35 cellular contexts compared by ENCODE assay signal in the genomic region with DNA sequence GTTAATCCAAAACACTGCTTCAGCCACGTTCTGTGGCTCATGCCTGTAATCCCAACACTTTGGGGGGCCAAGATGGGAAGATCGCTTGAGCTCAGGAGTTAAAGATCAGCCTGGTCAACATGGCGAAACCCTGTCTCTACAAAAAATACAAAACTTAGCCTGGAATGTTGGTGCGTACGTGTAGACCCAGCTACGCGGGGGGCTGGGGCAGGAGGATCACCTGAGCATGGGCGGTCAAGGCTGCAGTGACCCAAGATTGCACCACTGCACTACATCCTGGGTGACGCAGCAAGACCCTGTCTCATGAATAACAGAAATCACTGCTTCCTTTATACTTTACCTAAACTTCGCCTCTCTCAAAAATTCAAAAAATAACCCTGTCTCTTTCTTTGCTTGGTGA.
A peak's percentile ranks its signal among the peaks of the same experiment; 100 is the strongest.
DNase-seq lines count a peak whose midpoint lies in the region; ATAC-seq, FAIRE-seq and TF ChIP-seq lines count a peak whose summit lies in the region.
"Had no signal": no experiment of that assay in that cellular context is flagged by ENCODE, and none has a peak within 500 bp of the region (broad histone marks: within the 10 kb centered on the region; RNA-seq: fewer than 3 reads in every experiment).

No MANE protein-coding gene starts in this region.

- 17% methylated on average over 10 of the region's 10 CpGs for WGBS in HepG2 (ENCODE audit: low lambda C conversion rate)
- WGBS in right lobe of liver (ENCODE audit: insufficient coverage, low coverage, low lambda C conversion rate, missing lambda C conversion rate) = 62% methylated on average over 4 of the region's 10 CpGs
- WGBS in endodermal cell (ENCODE audit: insufficient coverage in 1 of 2, insufficient read length in 1 of 2), 2 experiments = 80 to 84% methylated on average over 9 to 10 of the region's 10 CpGs

- no peak for TF ChIP-seq RAD21 in HepG2 (CRISPR knock-in tag; IDR thresholded peaks at IDR 0.05)

- TF ChIP-seq CTCF in HepG2 (CRISPR knock-in tag; IDR thresholded peaks at IDR 0.05) (no peak), right lobe of liver (IDR thresholded peaks at IDR 0.05) (no peak), GM23338 (conservative IDR thresholded peaks at IDR 0.05; ENCODE audit: low read depth in 2 of 2) (no peak), endodermal cell (conservative IDR thresholded peaks at IDR 0.05) (no peak), osteoblast (IDR thresholded peaks at IDR 0.05; ENCODE audit: extremely low read depth, low read depth, low read length) (no peak)

- in situ Hi-C loops in HepG2 (cut with HindIII; ENCODE audit: extremely low pct_ligation_motif_present, low pct_unique_long_range_greater_than_20kb) = no loop called here

- peak; percentile 9 for DNase-seq in HepG2 (ENCODE audit: low spot score)
- DNase-seq in right lobe of liver = no peak
- DNase-seq in GM23338 (ENCODE audit: low spot score) = no peak
- peak; percentile 51 for DNase-seq in endodermal cell
- no peak for DNase-seq in osteoblast (ENCODE audit: insufficient read length, low spot score, missing footprints)
- DNase-seq: 8988T; ACHN; AML-193; BE2C; C1 segment of cervical spinal cord; Caco-2; Calu3; CD4-positive, alpha-beta memory T cell; CD4-positive, alpha-beta T cell; CD4-positive, CD25-positive, alpha-beta regulatory T cell; CD8-positive, alpha-beta memory T cell; CD8-positive, alpha-beta T cell; COR-L47; DMS 273 treated with DMSO at 0.1 percent for 48 hours; DMS153; DMS53; DMS79; DMS79 treated with DMSO at 0.1 percent for 48 hours; DND-41; EL had no signal

- no peak overlapping the region for H2AFZ ChIP-seq in HepG2 (ENCODE audit: low read length)
- H2AFZ ChIP-seq in GM23338 = peak overlapping the region; percentile 67; the same call in 1 of the 2 replicates
- H2AFZ ChIP-seq in osteoblast (ENCODE audit: low read length) = no peak overlapping the region

- H3K36me3 ChIP-seq in HepG2 (replicated peaks in 1 of 2; ENCODE audit: control insufficient read depth in 1 of 2, insufficient read depth in 2 of 2, low read length in 2 of 2) (no peaks in the 10 kb centered on the region), right lobe of liver (no peaks in the 10 kb centered on the region), GM23338 (ENCODE audit: insufficient read depth) (no peaks in the 10 kb centered on the region), endodermal cell (ENCODE audit: control insufficient read depth, insufficient read depth, low read length) (no peaks in the 10 kb centered on the region), osteoblast (ENCODE audit: insufficient read depth, low read length) (no peaks in the 10 kb centered on the region)
- H3K36me3 ChIP-seq: BE2C; BLaER1; BLaER1 treated with 17β-estradiol and CSF1 and Interleukin-3, amounts not matched to agents 10 nM and 100 nM had no signal

- H3K4me3 ChIP-seq in HepG2 (replicated peaks in 1 of 3; ENCODE audit: insufficient read depth in 1 of 3, low read depth in 2 of 3, low read length in 3 of 3) (no peak overlapping the region), right lobe of liver (no peak overlapping the region), GM23338 (no peak overlapping the region), endodermal cell (ENCODE audit: low read length) (no peak overlapping the region), osteoblast (ENCODE audit: insufficient read depth, low read length) (no peak overlapping the region)
- H3K4me3 ChIP-seq: A549; BLaER1; BLaER1 treated with 17β-estradiol and CSF1 and Interleukin-3, amounts not matched to agents 10 nM and 100 nM had no signal

- H3K4me1 Mint-ChIP-seq in GM23338 = no peaks in the 10 kb centered on the region
- peaks cover 2% of the 10 kb centered on the region for H3K4me1 Mint-ChIP-seq in endodermal cell
- H3K4me1 Mint-ChIP-seq: B cell; CD14-positive monocyte; CD4-positive, alpha-beta memory T cell; CD4-positive, CD25-positive, alpha-beta regulatory T cell; CD8-positive, alpha-beta memory T cell had no signal

- H3K9me3 ChIP-seq in HepG2 (ENCODE audit: low read length) (no peaks in the 10 kb centered on the region), right lobe of liver (no peaks in the 10 kb centered on the region), endodermal cell (ENCODE audit: control insufficient read depth, low read length) (peaks cover 10% of the 10 kb centered on the region), osteoblast (ENCODE audit: low read depth, low read length) (no peaks in the 10 kb centered on the region)
- H3K9me3 ChIP-seq: A549; BE2C; BLaER1; BLaER1 treated with 17β-estradiol and CSF1 and Interleukin-3, amounts not matched to agents 10 nM and 100 nM; Caco-2 had no signal

- H3K4me2 ChIP-seq in HepG2 (ENCODE audit: low read depth, low read length) = no peak overlapping the region
- no peak overlapping the region for H3K4me2 ChIP-seq in GM23338
- H3K4me2 ChIP-seq in osteoblast (ENCODE audit: insufficient read depth, low read length) = no peak overlapping the region
- H3K4me2 ChIP-seq: A549; BLaER1; BLaER1 treated with 17β-estradiol and CSF1 and Interleukin-3, amounts not matched to agents 10 nM and 100 nM had no signal

- H4K20me1 ChIP-seq in HepG2 (ENCODE audit: insufficient read depth, low read length) = no peaks in the 10 kb centered on the region
- no peaks in the 10 kb centered on the region for H4K20me1 ChIP-seq in GM23338 (replicated peaks; ENCODE audit: insufficient read depth)
- H4K20me1 ChIP-seq in osteoblast (ENCODE audit: insufficient read depth, low read length) = no peaks in the 10 kb centered on the region
- H4K20me1 ChIP-seq: BLaER1; BLaER1 treated with 17β-estradiol and CSF1 and Interleukin-3, amounts not matched to agents 10 nM and 100 nM had no signal

- no peak for FAIRE-seq in HepG2 (lab: Jason Lieb, UNC)
- FAIRE-seq: A204.1, A549, D721Med had no signal

- H3F3A ChIP-seq in GM23338 (replicated peaks; ENCODE audit: low read depth) = no peaks in the 10 kb centered on the region

- H3K9me3 Mint-ChIP-seq in GM23338 (peaks cover 6% of the 10 kb centered on the region; the same call in 2 of the 3 replicates), endodermal cell (peaks cover 27% of the 10 kb centered on the region)

- H3K9ac ChIP-seq in HepG2 (ENCODE audit: insufficient read depth, low read depth, low read length) = no peak overlapping the region
- no peak overlapping the region for H3K9ac ChIP-seq in endodermal cell (ENCODE audit: extremely low read depth, low read length, poor library complexity, severe bottlenecking)
- H3K9ac ChIP-seq: BLaER1; BLaER1 treated with 17β-estradiol and CSF1 and Interleukin-3, amounts not matched to agents 10 nM and 100 nM had no signal

- CTCF ChIA-PET in HepG2 (lab: Yijun Ruan, JAX; ENCODE audit: low intra/inter-chr PET ratio, low total read pairs) = no interaction called here

- no TSS peak for BruUV-seq in HepG2 (replicated peaks; lab: Mats Ljungman, UMichigan)

- H3K27ac ChIP-seq in HepG2 (ENCODE audit: extremely low read length, insufficient read depth, low read length) (no peak overlapping the region), right lobe of liver (no peak overlapping the region), GM23338 (ENCODE audit: low read depth) (no peak overlapping the region), endodermal cell (ENCODE audit: low read depth, low read length) (no peak overlapping the region), osteoblast (ENCODE audit: low read depth, low read length) (no peak overlapping the region)
- H3K27ac ChIP-seq: 22Rv1; A549; BLaER1; BLaER1 treated with 17β-estradiol and CSF1 and Interleukin-3, amounts not matched to agents 10 nM and 100 nM; C4-2B had no signal

- no peak overlapping the region for H3K4me3 Mint-ChIP-seq in GM23338
- no peak overlapping the region for H3K4me3 Mint-ChIP-seq in endodermal cell
- H3K4me3 Mint-ChIP-seq: B cell; CD14-positive monocyte; CD4-positive, alpha-beta memory T cell; CD4-positive, alpha-beta T cell; CD4-positive, CD25-positive, alpha-beta regulatory T cell; CD8-positive, alpha-beta memory T cell; CD8-positive, alpha-beta T cell had no signal

- H3K27me3 Mint-ChIP-seq in GM23338 (ENCODE audit: insufficient read depth, low read depth, poor library complexity) (peaks cover 1% of the 10 kb centered on the region), endodermal cell (ENCODE audit: insufficient read depth) (peaks cover 1% of the 10 kb centered on the region)
- H3K27me3 Mint-ChIP-seq: B cell; CD4-positive, alpha-beta memory T cell; CD4-positive, alpha-beta T cell; CD4-positive, CD25-positive, alpha-beta regulatory T cell; CD8-positive, alpha-beta memory T cell had no signal

- TF ChIP-seq EP300 in HepG2 (IDR thresholded peaks at IDR 0.05; ENCODE audit: low read depth in 2 of 2, low read length in 2 of 2) = no peak
- TF ChIP-seq EP300 in HepG2 (CRISPR knock-in tag; IDR thresholded peaks at IDR 0.05; ENCODE audit: borderline replicate concordance) = no peak

- H3K4me1 ChIP-seq in HepG2 (ENCODE audit: insufficient read depth, low read length) (no peaks in the 10 kb centered on the region), right lobe of liver (no peaks in the 10 kb centered on the region), GM23338 (ENCODE audit: insufficient read depth) (no peaks in the 10 kb centered on the region), endodermal cell (ENCODE audit: control insufficient read depth, insufficient read depth, low read length) (no peaks in the 10 kb centered on the region), osteoblast (ENCODE audit: insufficient read depth, low read length) (no peaks in the 10 kb centered on the region)
- H3K4me1 ChIP-seq: A549; BE2C; BLaER1; BLaER1 treated with 17β-estradiol and CSF1 and Interleukin-3, amounts not matched to agents 10 nM and 100 nM; Caco-2 had no signal

- H3K27me3 ChIP-seq in HepG2 (ENCODE audit: control insufficient read depth in 1 of 2, insufficient read depth in 2 of 2, low read length in 2 of 2) = no peaks in the 10 kb centered on the region
- no peaks in the 10 kb centered on the region for H3K27me3 ChIP-seq in right lobe of liver
- no peaks in the 10 kb centered on the region for H3K27me3 ChIP-seq in GM23338 (ENCODE audit: insufficient read depth)
- H3K27me3 ChIP-seq in endodermal cell (ENCODE audit: control insufficient read depth, insufficient read depth, low read length, poor library complexity, severe bottlenecking) = no peaks in the 10 kb centered on the region
- H3K27me3 ChIP-seq in osteoblast (ENCODE audit: insufficient read depth, low read length) = no peaks in the 10 kb centered on the region
- H3K27me3 ChIP-seq: BE2C; BLaER1; BLaER1 treated with 17β-estradiol and CSF1 and Interleukin-3, amounts not matched to agents 10 nM and 100 nM had no signal

- no peaks in the 10 kb centered on the region for H3K9me2 ChIP-seq in GM23338 (ENCODE audit: insufficient read depth)

- no peaks in the 10 kb centered on the region for H3K79me2 ChIP-seq in HepG2 (ENCODE audit: insufficient read depth, low read length)
- H3K79me2 ChIP-seq in GM23338 (replicated peaks; ENCODE audit: insufficient read depth) = no peaks in the 10 kb centered on the region
- no peaks in the 10 kb centered on the region for H3K79me2 ChIP-seq in osteoblast (ENCODE audit: insufficient read depth, low read length)

- POLR2A ChIA-PET in HepG2 (lab: Yijun Ruan, JAX) = no interaction called here

- H3K27ac Mint-ChIP-seq in GM23338 = no peak overlapping the region; the same call in 1 of the 2 replicates
- peak overlapping the region; percentile 41 for H3K27ac Mint-ChIP-seq in endodermal cell
- H3K27ac Mint-ChIP-seq: B cell; CD4-positive, alpha-beta memory T cell; CD4-positive, alpha-beta T cell; CD8-positive, alpha-beta memory T cell; CD8-positive, alpha-beta T cell had no signal

- ATAC-seq in HepG2 (peak; percentile 58; the same call in 2 of the 3 replicates), right lobe of liver (no peak), GM23338 (no peak), GM21717 (IDR thresholded peaks at IDR 0.05; ENCODE audit: unreplicated experiment) (no peak)
- ATAC-seq: A549; CD8-positive, alpha-beta T cell had no signal

- TF ChIP-seq POLR2A in HepG2 (IDR thresholded peaks at IDR 0.05; ENCODE audit: insufficient read depth in 1 of 2, low read depth in 2 of 2, low read length in 2 of 2) (no peak), right lobe of liver (IDR thresholded peaks at IDR 0.05) (no peak)

- H3K36me3 Mint-ChIP-seq in GM23338 (ENCODE audit: low read depth) = no peaks in the 10 kb centered on the region
- no peaks in the 10 kb centered on the region for H3K36me3 Mint-ChIP-seq in endodermal cell (ENCODE audit: low read depth)
- H3K36me3 Mint-ChIP-seq: CD14-positive monocyte; CD4-positive, alpha-beta memory T cell; CD4-positive, CD25-positive, alpha-beta regulatory T cell; CD8-positive, alpha-beta memory T cell; CD8-positive, alpha-beta T cell had no signal

- intact Hi-C loops in HepG2 (cut with micrococcal nuclease; ENCODE audit: unreplicated experiment) (no loop called here), right lobe of liver (cut with DNase I) (no loop called here)

Comparison
In these comparisons a context has a peak if more than half of its experiments do, and no peak if none do; other contexts are left out.
1. DNase-seq: peak in HepG2 (single experiment) and endodermal cell (single experiment); none in right lobe of liver (0 of 3), GM23338 (single experiment) and osteoblast (single experiment).